1 cellular context compared by ENCODE assay signal in the genomic region with DNA sequence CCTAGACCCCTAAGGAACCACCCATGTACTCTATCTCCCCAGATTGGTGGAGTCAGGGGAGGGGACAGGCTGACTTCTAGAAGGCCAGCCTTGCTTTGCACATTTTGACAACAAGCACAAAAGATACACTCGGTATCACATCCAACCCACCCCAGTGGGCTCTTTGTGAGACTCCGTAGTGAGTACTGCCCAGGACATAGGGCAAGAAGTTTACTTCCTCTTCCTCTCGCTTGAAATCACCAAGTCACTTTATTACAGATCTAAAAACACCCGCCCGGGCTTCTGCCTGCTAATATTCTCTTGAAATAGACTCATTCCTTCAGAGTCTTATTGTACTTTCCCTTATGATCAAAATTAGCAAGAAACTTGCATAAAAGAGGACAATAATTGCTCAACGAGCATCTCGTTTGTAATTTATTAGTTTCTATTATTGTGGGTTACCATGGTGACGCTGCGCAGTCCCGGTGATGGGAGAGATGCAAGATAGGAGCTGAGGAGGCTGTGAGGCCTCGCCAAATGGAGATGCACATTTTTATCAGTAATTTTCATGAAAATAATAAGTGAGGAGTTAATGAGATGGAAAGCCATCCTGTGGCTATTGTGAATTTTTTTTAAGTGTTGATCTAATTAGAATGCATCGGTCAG.
TF ChIP-seq lines count a peak whose summit lies in the region.

No MANE protein-coding gene starts in this region.

TF ChIP-seq in SK-N-SH, 30 proteins besides CTCF, POLR2A, EP300 and RAD21 (continued from another document):
- TF ChIP-seq, protein P1, sequence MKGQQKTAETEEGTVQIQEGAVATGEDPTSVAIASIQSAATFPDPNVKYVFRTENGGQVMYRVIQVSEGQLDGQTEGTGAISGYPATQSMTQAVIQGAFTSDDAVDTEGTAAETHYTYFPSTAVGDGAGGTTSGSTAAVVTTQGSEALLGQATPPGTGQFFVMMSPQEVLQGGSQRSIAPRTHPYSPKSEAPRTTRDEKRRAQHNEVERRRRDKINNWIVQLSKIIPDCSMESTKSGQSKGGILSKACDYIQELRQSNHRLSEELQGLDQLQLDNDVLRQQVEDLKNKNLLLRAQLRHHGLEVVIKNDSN (IDR thresholded peaks at IDR 0.05; ENCODE audit: borderline replicate concordance, low read depth) = no peak
- TF ChIP-seq, protein P2, sequence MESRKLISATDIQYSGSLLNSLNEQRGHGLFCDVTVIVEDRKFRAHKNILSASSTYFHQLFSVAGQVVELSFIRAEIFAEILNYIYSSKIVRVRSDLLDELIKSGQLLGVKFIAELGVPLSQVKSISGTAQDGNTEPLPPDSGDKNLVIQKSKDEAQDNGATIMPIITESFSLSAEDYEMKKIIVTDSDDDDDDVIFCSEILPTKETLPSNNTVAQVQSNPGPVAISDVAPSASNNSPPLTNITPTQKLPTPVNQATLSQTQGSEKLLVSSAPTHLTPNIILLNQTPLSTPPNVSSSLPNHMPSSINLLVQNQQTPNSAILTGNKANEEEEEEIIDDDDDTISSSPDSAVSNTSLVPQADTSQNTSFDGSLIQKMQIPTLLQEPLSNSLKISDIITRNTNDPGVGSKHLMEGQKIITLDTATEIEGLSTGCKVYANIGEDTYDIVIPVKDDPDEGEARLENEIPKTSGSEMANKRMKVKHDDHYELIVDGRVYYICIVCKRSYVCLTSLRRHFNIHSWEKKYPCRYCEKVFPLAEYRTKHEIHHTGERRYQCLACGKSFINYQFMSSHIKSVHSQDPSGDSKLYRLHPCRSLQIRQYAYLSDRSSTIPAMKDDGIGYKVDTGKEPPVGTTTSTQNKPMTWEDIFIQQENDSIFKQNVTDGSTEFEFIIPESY (IDR thresholded peaks at IDR 0.05; ENCODE audit: borderline replicate concordance, low read depth) = no peak
- no peak for TF ChIP-seq SMC3 (IDR thresholded peaks at IDR 0.05; ENCODE audit: low read depth, low read length)
